Comparison of ENCODE assay signal across 1 cellular context in genomic region chr2:54558188-54558975, GRCh38.
TF ChIP-seq lines count a peak whose summit lies in the region.

No MANE protein-coding gene starts in this region.

TF ChIP-seq in H1, 55 proteins besides CTCF, POLR2A, EP300 and RAD21 (continued from another document):
- TF ChIP-seq ATF2 (IDR thresholded peaks at IDR 0.05; ENCODE audit: low read length) = peak; percentile 76
- peak; percentile 16; the same call in 1 of the 2 replicates for TF ChIP-seq USF2 (IDR thresholded peaks at IDR 0.05; ENCODE audit: low read length)
- TF ChIP-seq SAP30 (IDR thresholded peaks at IDR 0.05; ENCODE audit: insufficient read depth, insufficient replicate concordance, low read length) = peak; percentile 85
- peak; percentile 85 for TF ChIP-seq JUND (IDR thresholded peaks at IDR 0.05; ENCODE audit: low read length)
- TF ChIP-seq CTBP2 (IDR thresholded peaks at IDR 0.05; ENCODE audit: borderline replicate concordance, insufficient read depth, insufficient read length, low read length) = no peak
- 0 out of 2 replicates have a peak, but pooled peaks have one; percentile 32 for TF ChIP-seq JUN (IDR thresholded peaks at IDR 0.05; ENCODE audit: low read depth, low read length)
- peak in 1 of 2 experiments; percentile 22; a peak in 1 of 4 replicates for TF ChIP-seq SIN3A (conservative IDR thresholded peaks at IDR 0.05 in 1 of 2, IDR thresholded peaks at IDR 0.05 in 1 of 2; ENCODE audit: low read depth in 1 of 2, low read length in 2 of 2)
- TF ChIP-seq RFX5 (IDR thresholded peaks at IDR 0.05; ENCODE audit: borderline replicate concordance, low read depth, low read length) = no peak
- no peak for TF ChIP-seq SP4 (IDR thresholded peaks at IDR 0.05; ENCODE audit: low read length)
- 0 out of 2 replicates have a peak, but pooled peaks have one; percentile 3 for TF ChIP-seq YY1 (IDR thresholded peaks at IDR 0.05; ENCODE audit: low read depth, low read length)
- TF ChIP-seq PHF8 (conservative IDR thresholded peaks at IDR 0.05; ENCODE audit: low read depth, low read length) = peak; percentile 53
- TF ChIP-seq ASH2L (IDR thresholded peaks at IDR 0.05; ENCODE audit: low read length) = no peak
- peak; percentile 44; the same call in 1 of the 2 replicates for TF ChIP-seq POLR2AphosphoS5 (IDR thresholded peaks at IDR 0.05; ENCODE audit: low read depth, low read length)
- peak; percentile 75 for TF ChIP-seq TBP (IDR thresholded peaks at IDR 0.05; ENCODE audit: low read depth, low read length)
- peak; percentile 71 for TF ChIP-seq KDM4A (IDR thresholded peaks at IDR 0.05; ENCODE audit: low read depth, low read length, severe bottlenecking)
- 0 out of 4 replicates have a peak, but pooled peaks of 1 of the 2 experiments have one; percentile 9 for TF ChIP-seq HDAC2 (IDR thresholded peaks at IDR 0.05; ENCODE audit: borderline replicate concordance in 1 of 2, low read depth in 2 of 2, low read length in 2 of 2)
